15 cellular contexts compared by ENCODE assay signal in the genomic region with DNA sequence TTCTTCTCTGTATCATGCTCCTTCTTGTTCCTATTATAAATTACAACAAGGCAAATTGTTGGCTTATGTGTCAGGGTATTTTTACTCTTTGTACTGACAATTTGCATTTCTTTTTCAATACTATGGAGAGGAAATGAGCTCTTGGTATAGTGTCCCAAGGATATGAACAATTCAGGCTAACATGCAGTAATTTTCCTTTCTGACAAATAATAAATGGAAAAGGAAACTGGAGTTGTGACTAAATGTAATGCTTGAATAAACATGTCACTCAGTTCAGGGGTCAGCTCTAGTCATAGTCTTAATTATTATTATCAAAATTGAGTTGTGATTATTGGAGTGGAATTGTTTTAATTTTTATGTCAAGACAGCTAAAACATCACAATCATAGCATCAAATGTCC.
DNase-seq lines count a peak whose midpoint lies in the region; ATAC-seq and TF ChIP-seq lines count a peak whose summit lies in the region.
"Had no signal": no experiment of that assay in that cellular context is flagged by ENCODE, and none has a peak within 500 bp of the region (broad histone marks: within the 10 kb centered on the region; RNA-seq: fewer than 3 reads in every experiment).

No MANE protein-coding gene starts in this region.

- no peak overlapping the region for H3K4me3 Mint-ChIP-seq in stimulated activated memory B cell treated with anti-CD40 and anti-IgM and Interleukin-4, amounts not matched to agents 10 μg/mL and 1 μg/mL and 100 μg/mL, for 72 hours
- H3K4me3 Mint-ChIP-seq: naive B cell; T-helper 2 cell treated with Interferon-gamma antibody and Interleukin-4, amounts not matched to agents 5 μg/mL and 100 μg/mL, for 36 hours had no signal

- H3K27ac Mint-ChIP-seq in stimulated activated memory B cell treated with anti-CD40 and anti-IgM and Interleukin-4, amounts not matched to agents 10 μg/mL and 1 μg/mL and 100 μg/mL, for 72 hours = no peak overlapping the region
- H3K27ac Mint-ChIP-seq: T-helper 2 cell treated with Interferon-gamma antibody and Interleukin-4, amounts not matched to agents 5 μg/mL and 100 μg/mL, for 36 hours had no signal

- peaks cover 21% of the 10 kb centered on the region for H3F3A ChIP-seq in Loucy (ENCODE audit: low read depth)

- no peaks in the 10 kb centered on the region for H3K9me2 ChIP-seq in Loucy (replicated peaks; ENCODE audit: low read depth, low read length)

- H3K36me3 Mint-ChIP-seq in stimulated activated memory B cell treated with anti-CD40 and anti-IgM and Interleukin-4, amounts not matched to agents 10 μg/mL and 1 μg/mL and 100 μg/mL, for 72 hours = no peaks in the 10 kb centered on the region
- H3K36me3 Mint-ChIP-seq: naive B cell had no signal

- H3K9ac ChIP-seq in Loucy (ENCODE audit: low read depth, low read length, poor library complexity, severe bottlenecking) = peak overlapping the region; percentile 82

- peak overlapping the region; percentile 36; the same call in 1 of the 2 replicates for H2AFZ ChIP-seq in Loucy (ENCODE audit: low read length)

- peaks cover 6% of the 10 kb centered on the region for H3K4me1 Mint-ChIP-seq in stimulated activated memory B cell treated with anti-CD40 and anti-IgM and Interleukin-4, amounts not matched to agents 10 μg/mL and 1 μg/mL and 100 μg/mL, for 72 hours

- no TSS peak for BruUV-seq in A673 (replicated peaks; lab: Mats Ljungman, UMichigan)

- no peaks in the 10 kb centered on the region for H3K27me3 Mint-ChIP-seq in stimulated activated memory B cell treated with anti-CD40 and anti-IgM and Interleukin-4, amounts not matched to agents 10 μg/mL and 1 μg/mL and 100 μg/mL, for 72 hours
- H3K27me3 Mint-ChIP-seq: naive B cell had no signal

- intact Hi-C loops in A673 (cut with micrococcal nuclease; ENCODE audit: unreplicated experiment) = no loop called here

- TF ChIP-seq CTCF in A673 (conservative IDR thresholded peaks at IDR 0.05; ENCODE audit: low read depth, low read length) = no peak
- TF ChIP-seq CTCF in Loucy (conservative IDR thresholded peaks at IDR 0.05; ENCODE audit: low read length) = no peak

- H3K4me3 ChIP-seq in A673 (ENCODE audit: low read depth, low read length, poor library complexity, severe bottlenecking) (peak overlapping the region; percentile 4), Loucy (ENCODE audit: low read length, poor library complexity, severe bottlenecking) (peak overlapping the region; percentile 69)

- ATAC-seq in stimulated activated memory B cell treated with anti-CD40 and anti-IgM and Interleukin-4, amounts not matched to agents 10 μg/mL and 1 μg/mL and 100 μg/mL, for 72 hours = no peak
- no peak for ATAC-seq in GM18873 (IDR thresholded peaks at IDR 0.05; ENCODE audit: low FRiP score, unreplicated experiment)
- ATAC-seq in HG02938 (IDR thresholded peaks at IDR 0.05; ENCODE audit: unreplicated experiment) = no peak

- peak overlapping the region; percentile 89 for H3K4me2 ChIP-seq in Loucy (ENCODE audit: low read depth, low read length, poor library complexity, severe bottlenecking)

- CTCF ChIA-PET in A673 (lab: Charles Lee) = interaction anchor here (0.7 kb wide), 1 partner anchor 47 kb away, joined by 3 read pairs; no protein-coding TSS in a partner anchor

- H3K4me1 ChIP-seq in A673 (ENCODE audit: insufficient read depth, low read length, poor library complexity, severe bottlenecking) (peaks cover 56% of the 10 kb centered on the region), Loucy (ENCODE audit: insufficient read depth, low read length, poor library complexity, severe bottlenecking) (peaks cover 59% of the 10 kb centered on the region)

- POLR2A ChIA-PET in A673 (lab: Charles Lee; ENCODE audit: low non-redundant PET) = no interaction called here

- DNase-seq in A673 (ENCODE audit: low spot score) = peak; percentile 74
- peak; percentile 67 to 86 for DNase-seq in dermis microvascular lymphatic vessel endothelial cell (ENCODE audit: low read depth in 2 of 2)
- DNase-seq in renal cortical epithelial cell (ENCODE audit: low read depth) = peak; percentile 50
- DNase-seq in DMS79 treated with DMSO at 0.1 percent for 48 hours (lab: John Stamatoyannopoulos, UW) = no peak
- DNase-seq: activated naive CD4-positive, alpha-beta T cell treated with anti-CD3 and anti-CD28 coated beads, Interleukin-2, amount 50 U/mL, for 16 hours; central memory CD4-positive, alpha-beta T cell; naive B cell; NCI-H82; posterior cingulate gyrus; RPMI8226 had no signal

- no peaks in the 10 kb centered on the region for H3K9me3 ChIP-seq in A673 (ENCODE audit: low read depth, low read length, poor library complexity, severe bottlenecking)
- H3K9me3 ChIP-seq in Loucy (ENCODE audit: insufficient read depth, low read depth, low read length) = no peaks in the 10 kb centered on the region

- no peaks in the 10 kb centered on the region for H3K36me3 ChIP-seq in A673 (ENCODE audit: insufficient read depth, low read length, poor library complexity, severe bottlenecking)
- no peaks in the 10 kb centered on the region for H3K36me3 ChIP-seq in Loucy (ENCODE audit: insufficient read depth, low read length)

- no peaks in the 10 kb centered on the region for H3K79me2 ChIP-seq in Loucy (ENCODE audit: insufficient read depth, low read length)

- no peaks in the 10 kb centered on the region for H4K20me1 ChIP-seq in Loucy (ENCODE audit: insufficient read depth, low read length, poor library complexity, severe bottlenecking)

- H3K27ac ChIP-seq in A673 (ENCODE audit: low read depth, low read length, poor library complexity, severe bottlenecking) = peak overlapping the region; percentile 94

- no peaks in the 10 kb centered on the region for H3K9me3 Mint-ChIP-seq in stimulated activated memory B cell treated with anti-CD40 and anti-IgM and Interleukin-4, amounts not matched to agents 10 μg/mL and 1 μg/mL and 100 μg/mL, for 72 hours
- H3K9me3 Mint-ChIP-seq: naive B cell; T-helper 2 cell treated with Interferon-gamma antibody and Interleukin-4, amounts not matched to agents 5 μg/mL and 100 μg/mL, for 36 hours had no signal

- H3K27me3 ChIP-seq in A673 (replicated peaks; ENCODE audit: insufficient read depth, low read depth, low read length, poor library complexity) = no peaks in the 10 kb centered on the region
- H3K27me3 ChIP-seq in Loucy (ENCODE audit: insufficient read depth, low read length, poor library complexity, severe bottlenecking) = no peaks in the 10 kb centered on the region
